8 cellular contexts compared by ENCODE assay signal in genomic region chr17:4554997-4555799, GRCh38. TPM values are rescaled to one million over a fixed set of nuclear protein-coding genes. Genes with fewer than 3 reads are reported as not detected.
DNase-seq lines count a peak whose midpoint lies in the region; ATAC-seq and TF ChIP-seq lines count a peak whose summit lies in the region.

Gene MYBBP1A, minus strand, starts transcription at chr17:4555384. Its CDS starts 60 bp downstream, at chr17:4555324.

- TF ChIP-seq CTCF in dorsolateral prefrontal cortex (IDR thresholded peaks at IDR 0.05 in 54 of 56, conservative IDR thresholded peaks at IDR 0.05 in 2 of 56; ENCODE audit: low read depth in 1 of 56, partially characterized antibody in 56 of 56) (peak in 55 of 56 donors; percentile 18 to 73 (median 53)), liver (IDR thresholded peaks at IDR 0.05; ENCODE audit: low read depth, low read length, missing input control) (peak; percentile 29)

- under 1% methylated on average over 69 of the region's 69 CpGs for whole genome bisulfite sequencing in liver

- H3K27me3 ChIP-seq in dorsolateral prefrontal cortex (no peaks in the 10 kb centered on the region), liver (ENCODE audit: control insufficient read depth in 4 of 4, insufficient read depth in 4 of 4, low read length in 3 of 4) (no peaks in the 10 kb centered on the region)

- intact Hi-C loops in dorsolateral prefrontal cortex (cut with DNase I), result loop anchor here (1.0 to 5.0 kb wide), 3 partner anchors 133 to 332 kb away; partner anchors contain the start of gene PELP1 (in 1 of the 2)

- ATAC-seq in GM19372 (IDR thresholded peaks at IDR 0.05; ENCODE audit: low read depth, unreplicated experiment) (peak; percentile 91), HG03565 (IDR thresholded peaks at IDR 0.05; ENCODE audit: unreplicated experiment) (peak; percentile 82)

- H3K36me3 ChIP-seq in liver (ENCODE audit: control insufficient read depth in 4 of 4, insufficient read depth in 3 of 4, low read depth in 1 of 4, low read length in 3 of 4), result peaks cover 5 to 28% (median 20%) of the 10 kb centered on the region in 4 donors

- peak within 1 kb of the TSS in 58 of 59 donors; percentile 29 to 97 (median 88) for H3K27ac ChIP-seq in dorsolateral prefrontal cortex
- peak within 1 kb of the TSS; percentile 32 to 65 for H3K27ac ChIP-seq in liver (ENCODE audit: low read depth in 1 of 2, low read length in 2 of 2)

- no peaks in the 10 kb centered on the region for H3K9me3 ChIP-seq in liver (ENCODE audit: control insufficient read depth in 4 of 4, low read length in 3 of 4)

- TF ChIP-seq RAD21 in liver (IDR thresholded peaks at IDR 0.05), result peak in 1 of 2 donors; percentile 67

- DNase-seq in CD1c-positive myeloid dendritic cell (ENCODE audit: extremely low spot score) (peak; percentile 99), NCI-H82 (lab: John Stamatoyannopoulos, UW) (peak; percentile 99), dorsolateral prefrontal cortex (peak; percentile 91 to 97 (median 95))
- DNase-seq in activated CD4-positive, alpha-beta T cell treated with anti-CD3 and anti-CD28 coated beads, Interleukin-2, amount 50 U/mL, for 48 hours, result peak; percentile 97 to 98
- DNase-seq in stimulated activated CD4-positive, alpha-beta T cell treated with anti-CD3 and anti-CD28 coated beads, Interleukin-4, amount 100 ng/mL, for 24 hours, result peak; percentile 98

- H3K4me3 ChIP-seq in dorsolateral prefrontal cortex (peak within 1 kb of the TSS; percentile 58 to 99 (median 85)), liver (ENCODE audit: low read depth in 1 of 3, low read length in 3 of 3) (peak within 1 kb of the TSS; percentile 83 to 97 (median 91))

- peaks cover 2 to 25% (median 12%) of the 10 kb centered on the region in 4 donors for H3K4me1 ChIP-seq in liver (ENCODE audit: control insufficient read depth in 4 of 4, insufficient read depth in 4 of 4, low read length in 3 of 4)

- peak within 1 kb of the TSS; percentile 60 to 72 for H3K9ac ChIP-seq in liver (ENCODE audit: low read depth in 1 of 2, low read length in 2 of 2)

TF ChIP-seq in liver, 16 proteins besides CTCF, POLR2A, EP300 and RAD21:
- TF ChIP-seq TAF1 (conservative IDR thresholded peaks at IDR 0.05) (peak; percentile 83), JUND (IDR thresholded peaks at IDR 0.05) (no peak), ATF3 (IDR thresholded peaks at IDR 0.05) (no peak), NR2F2 (IDR thresholded peaks at IDR 0.05) (peak; percentile 60), GABPA (IDR thresholded peaks at IDR 0.05 in 1 of 2, conservative IDR thresholded peaks at IDR 0.05 in 1 of 2) (peak; percentile 81 to 94), FOXA2 (IDR thresholded peaks at IDR 0.05) (no peak), MAX (IDR thresholded peaks at IDR 0.05) (peak; percentile 96), YY1 (IDR thresholded peaks at IDR 0.05) (peak; percentile 91), SP1 (IDR thresholded peaks at IDR 0.05) (peak; percentile 59), REST (IDR thresholded peaks at IDR 0.05) (peak; percentile 65), HNF4A (conservative IDR thresholded peaks at IDR 0.05) (no peak), FOXA1 (IDR thresholded peaks at IDR 0.05) (no peak), ZBTB33 (IDR thresholded peaks at IDR 0.05) (no peak), HNF4G (IDR thresholded peaks at IDR 0.05) (peak; percentile 5), EGR1 (IDR thresholded peaks at IDR 0.05; ENCODE audit: low read depth in 2 of 2) (peak in 1 of 2 donors; percentile 33), RXRA (IDR thresholded peaks at IDR 0.05) (peak; percentile 33 to 48)
TF ChIP-seq in liver: peak in this region for 10.

RNA-seq across cellular contexts. Expression of gene MYBBP1A, which starts in this region (rescaled TPM):
- total RNA-seq in dorsolateral prefrontal cortex (100 to 1,000 TPM in 2 of 120 experiments, 10 to 100 TPM in 118; 49.9 to 110 (median 68.5) TPM), liver (10 to 100 TPM; 20.5 to 23.3 TPM)
- 10 to 100 TPM; 12.2 to 19.6 TPM for polyA plus RNA-seq in liver

Comparison
In these comparisons a context has a peak if more than half of its experiments do, and no peak if none do; other contexts are left out.
1. Peak in every context shown above with its lines: DNase-seq, ATAC-seq, H3K4me3 ChIP-seq and H3K27ac ChIP-seq.